In genomic region chr9:96425500-96426169, GRCh38 we compare ENCODE assay signal across 16 cellular contexts.
"Had no signal": no experiment of that assay in that cellular context is flagged by ENCODE, and none has a peak within 500 bp of the region (broad histone marks: within the 10 kb centered on the region; RNA-seq: fewer than 3 reads in every experiment).

No MANE protein-coding gene starts in this region.

- H3K9me3 ChIP-seq: breast epithelium, left ventricle myocardium inferior, suprapubic skin had no signal

- H3K27me3 Mint-ChIP-seq: activated naive CD8-positive, alpha-beta T cell treated with anti-CD3 and anti-CD28 coated beads, Interleukin-2, amount 10 ng/mL, durations not matched to agents 7 days and 5 days; type B pancreatic cell had no signal

- H3K9me3 Mint-ChIP-seq: activated CD4-positive, alpha-beta T cell treated with anti-CD3 and anti-CD28 coated beads, Interleukin-2, amount 10 ng/mL, durations not matched to agents 7 days and 5 days; activated naive CD8-positive, alpha-beta T cell treated with anti-CD3 and anti-CD28 coated beads, Interleukin-2, amount 10 ng/mL, durations not matched to agents 7 days and 5 days; activated T-cell treated with anti-CD3 and anti-CD28 coated beads, Interleukin-2, amount 50 U/mL, for 4 hours; type B pancreatic cell had no signal

- ATAC-seq: activated T-cell treated with anti-CD3 and anti-CD28 coated beads, Interleukin-2, amount 50 U/mL, for 4 hours; sciatic nerve had no signal

- H3K4me3 Mint-ChIP-seq: activated CD4-positive, alpha-beta T cell treated with anti-CD3 and anti-CD28 coated beads, Interleukin-2, amount 10 ng/mL, durations not matched to agents 7 days and 5 days; activated naive CD8-positive, alpha-beta T cell treated with anti-CD3 and anti-CD28 coated beads, Interleukin-2, amount 10 ng/mL, durations not matched to agents 7 days and 5 days; activated T-cell treated with anti-CD3 and anti-CD28 coated beads, Interleukin-2, amount 50 U/mL, for 4 hours; type B pancreatic cell had no signal

- H3K27ac ChIP-seq: left ventricle myocardium inferior, suprapubic skin had no signal

- H3K4me3 ChIP-seq: breast epithelium, left ventricle myocardium inferior, suprapubic skin had no signal

- H3K36me3 ChIP-seq: breast epithelium, left ventricle myocardium inferior, suprapubic skin had no signal

- H3K36me3 Mint-ChIP-seq: activated naive CD8-positive, alpha-beta T cell treated with anti-CD3 and anti-CD28 coated beads, Interleukin-2, amount 10 ng/mL, durations not matched to agents 7 days and 5 days; type B pancreatic cell had no signal

- H3K27me3 ChIP-seq: breast epithelium, suprapubic skin had no signal

- DNase-seq: activated CD4-positive, alpha-beta T cell treated with anti-CD3 and anti-CD28 coated beads, Interleukin-2, amount 10 ng/mL, durations not matched to agents 7 days and 5 days; activated CD4-positive, CD25-positive, alpha-beta regulatory T cell; activated effector memory CD4-positive, alpha-beta T cell treated with anti-CD3 and anti-CD28 coated beads, Interleukin-2, amount 50 U/mL, for 16 hours; activated naive CD8-positive, alpha-beta T cell treated with anti-CD3 and anti-CD28 coated beads, Interleukin-2, amount 10 ng/mL, durations not matched to agents 7 days and 5 days; activated T-cell treated with anti-CD3 and anti-CD28 coated beads, Interleukin-2, amount 50 U/mL, for 4 hours; aorta; foreskin melanocyte; islet precursor cell; left ventricle myocardium inferior; mesenchymal stem cell; stimulated activated CD4-positive, alpha-beta T cell treated with anti-CD3 and anti-CD28 coated beads, Interleukin-2, amount 100 ng/mL, for 24 hours; stimulated activated naive CD4-positive, alpha-beta T cell treated with Interleukin-2 at 50 U/mL for 16 hours had no signal

- H3K27ac Mint-ChIP-seq: activated CD4-positive, alpha-beta T cell treated with anti-CD3 and anti-CD28 coated beads, Interleukin-2, amount 10 ng/mL, durations not matched to agents 7 days and 5 days; activated naive CD8-positive, alpha-beta T cell treated with anti-CD3 and anti-CD28 coated beads, Interleukin-2, amount 10 ng/mL, durations not matched to agents 7 days and 5 days; type B pancreatic cell had no signal
